In genomic region chrX:50035119-50035518, GRCh38 we compare ENCODE assay signal across 19 cellular contexts.
A peak's percentile ranks its signal among the peaks of the same experiment; 100 is the strongest.
DNase-seq lines count a peak whose midpoint lies in the region; ATAC-seq and TF ChIP-seq lines count a peak whose summit lies in the region.
"Had no signal": no experiment of that assay in that cellular context is flagged by ENCODE, and none has a peak within 500 bp of the region (broad histone marks: within the 10 kb centered on the region; RNA-seq: fewer than 3 reads in every experiment).

No MANE protein-coding gene starts in this region.

- ATAC-seq in GM19463 (IDR thresholded peaks at IDR 0.05; ENCODE audit: unreplicated experiment), result no peak
- ATAC-seq: A549; CD8-positive, alpha-beta T cell had no signal

- no peak overlapping the region for H2BK120ac ChIP-seq in mesendoderm (ENCODE audit: low read depth, low read length)

- TF ChIP-seq CTCF in left ventricle myocardium inferior (IDR thresholded peaks at IDR 0.05; ENCODE audit: borderline replicate concordance), result no peak
- no peak for TF ChIP-seq CTCF in nephron (IDR thresholded peaks at IDR 0.05; ENCODE audit: unreplicated experiment in 3 of 3)

- H2BK5ac ChIP-seq in mesendoderm (ENCODE audit: low read length), result no peak overlapping the region

- H3K18ac ChIP-seq in mesendoderm (ENCODE audit: low read length), result no peak overlapping the region

- no peak overlapping the region for H3K4me2 ChIP-seq in mesendoderm (ENCODE audit: low read length)
- H3K4me2 ChIP-seq: A549; BLaER1 treated with 17β-estradiol and CSF1 and Interleukin-3, amounts not matched to agents 10 nM and 100 nM had no signal

- no peaks in the 10 kb centered on the region for H3K9me3 ChIP-seq in left ventricle myocardium inferior (replicated peaks)
- H3K9me3 ChIP-seq: A549; BLaER1 treated with 17β-estradiol and CSF1 and Interleukin-3, amounts not matched to agents 10 nM and 100 nM; Caco-2 had no signal

- no peak overlapping the region for H3K9ac ChIP-seq in mesendoderm (ENCODE audit: low read length)
- H3K9ac ChIP-seq: BLaER1 treated with 17β-estradiol and CSF1 and Interleukin-3, amounts not matched to agents 10 nM and 100 nM had no signal

- H3K79me2 ChIP-seq in mesendoderm (ENCODE audit: control insufficient read depth, insufficient read depth, low read length), result no peaks in the 10 kb centered on the region

- H4K8ac ChIP-seq in mesendoderm (ENCODE audit: low read depth, low read length), result no peak overlapping the region

- H3K27ac ChIP-seq in left ventricle myocardium inferior (replicated peaks) (peak overlapping the region; percentile 65), mesendoderm (ENCODE audit: low read depth, low read length) (no peak overlapping the region)
- H3K27ac ChIP-seq: 22Rv1; A549; BLaER1 treated with 17β-estradiol and CSF1 and Interleukin-3, amounts not matched to agents 10 nM and 100 nM; C4-2B had no signal

- H3K4ac ChIP-seq in mesendoderm (ENCODE audit: low read depth, low read length), result no peak overlapping the region

- peaks cover 3% of the 10 kb centered on the region for H3K9me3 Mint-ChIP-seq in nephron
- H3K9me3 Mint-ChIP-seq: CD4-positive, alpha-beta T cell; CD8-positive, alpha-beta T cell had no signal

- H3K27me3 ChIP-seq in left ventricle myocardium inferior (ENCODE audit: low read depth) (no peaks in the 10 kb centered on the region), mesendoderm (ENCODE audit: insufficient read depth, low read length, poor library complexity) (no peaks in the 10 kb centered on the region)

- H3K56ac ChIP-seq in mesendoderm (ENCODE audit: low read length), result no peak overlapping the region

- H3K4me1 ChIP-seq in left ventricle myocardium inferior (peaks cover 15% of the 10 kb centered on the region), mesendoderm (ENCODE audit: control insufficient read depth, low read depth, low read length) (no peaks in the 10 kb centered on the region)
- H3K4me1 ChIP-seq: A549 had no signal

- no peak overlapping the region for H4K5ac ChIP-seq in mesendoderm (ENCODE audit: low read length)

- no peak overlapping the region for H3K4me3 ChIP-seq in left ventricle myocardium inferior
- no peak overlapping the region for H3K4me3 ChIP-seq in mesendoderm (ENCODE audit: low read length)
- H3K4me3 ChIP-seq: A549; BLaER1 treated with 17β-estradiol and CSF1 and Interleukin-3, amounts not matched to agents 10 nM and 100 nM had no signal

- DNase-seq in left ventricle myocardium inferior (no peak), cardiac septum (ENCODE audit: low spot score) (no peak), mesendoderm (peak; percentile 57), HK-2 (ENCODE audit: unreplicated experiment) (no peak), HUDEP-2 (lab: John Stamatoyannopoulos, UW; ENCODE audit: unreplicated experiment in 76 of 76) (no peak)
- DNase-seq: AML-193; Caco-2; Calu3; CD4-positive, alpha-beta T cell; CD8-positive, alpha-beta T cell; DMS79 treated with DMSO at 0.1 percent for 48 hours; GF-D8 had no signal

- H3K27me3 Mint-ChIP-seq in nephron (ENCODE audit: low read depth), result no peaks in the 10 kb centered on the region
- H3K27me3 Mint-ChIP-seq: B cell; CD4-positive, alpha-beta T cell had no signal

- no peak overlapping the region for H2BK15ac ChIP-seq in mesendoderm (replicated peaks; ENCODE audit: low read depth)

- peaks cover 25% of the 10 kb centered on the region for H3K4me1 Mint-ChIP-seq in nephron
- H3K4me1 Mint-ChIP-seq: B cell had no signal

- no peak overlapping the region for H3K4me3 Mint-ChIP-seq in nephron
- H3K4me3 Mint-ChIP-seq: B cell; CD4-positive, alpha-beta T cell; CD8-positive, alpha-beta T cell had no signal

- H3K23ac ChIP-seq in mesendoderm (ENCODE audit: low read length), result no peak overlapping the region

- peak overlapping the region; percentile 4 to 89 (median 17) for H3K27ac Mint-ChIP-seq in nephron
- H3K27ac Mint-ChIP-seq: B cell; CD4-positive, alpha-beta T cell; CD8-positive, alpha-beta T cell had no signal

- intact Hi-C loops in left ventricle myocardium inferior (cut with micrococcal nuclease) (no loop called here), cardiac septum (cut with DNase I) (no loop called here)

- no peaks in the 10 kb centered on the region for H3K79me1 ChIP-seq in mesendoderm (ENCODE audit: low read length)

- no peaks in the 10 kb centered on the region for H3K36me3 Mint-ChIP-seq in nephron (ENCODE audit: low read depth)
- H3K36me3 Mint-ChIP-seq: CD8-positive, alpha-beta T cell had no signal

- no peak overlapping the region for H2AK5ac ChIP-seq in mesendoderm (ENCODE audit: low read length)

- no peaks in the 10 kb centered on the region for H3K36me3 ChIP-seq in left ventricle myocardium inferior
- no peaks in the 10 kb centered on the region for H3K36me3 ChIP-seq in mesendoderm (ENCODE audit: control insufficient read depth, insufficient read depth, low read length)
- H3K36me3 ChIP-seq: BLaER1 treated with 17β-estradiol and CSF1 and Interleukin-3, amounts not matched to agents 10 nM and 100 nM had no signal
